In the genomic region with DNA sequence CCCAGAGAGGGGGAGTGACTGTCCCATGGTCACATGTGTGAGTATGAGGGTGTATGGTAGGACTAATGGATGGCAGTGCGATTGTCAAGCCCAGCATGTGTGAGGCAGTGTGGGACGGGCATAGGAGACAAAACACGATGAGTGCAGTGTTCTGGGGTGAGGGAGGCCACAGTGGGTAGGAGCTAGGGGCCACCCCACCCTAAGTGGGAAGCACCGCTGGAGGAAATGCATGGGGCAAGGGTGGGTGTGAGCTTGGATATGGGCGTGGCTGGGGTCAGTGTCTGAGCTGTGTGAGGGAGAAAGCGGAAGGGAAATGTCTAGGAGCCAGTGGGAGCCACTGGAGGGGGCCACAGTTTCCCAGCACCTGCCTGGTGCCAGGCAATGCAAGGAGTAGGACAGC, we compare ENCODE assay signal across 16 cellular contexts. TPM values are rescaled to one million over a fixed set of nuclear protein-coding genes. Genes with fewer than 3 reads are reported as not detected.
DNase-seq lines count a peak whose midpoint lies in the region; ATAC-seq and TF ChIP-seq lines count a peak whose summit lies in the region.
"Had no signal": no experiment of that assay in that cellular context is flagged by ENCODE, and none has a peak within 500 bp of the region (broad histone marks: within the 10 kb centered on the region; RNA-seq: fewer than 3 reads in every experiment).

No MANE protein-coding gene starts in this region.

- CTCF ChIA-PET in HCT116 (lab: Charles Lee): interaction anchor here (0.9 to 4.5 kb wide), 11 partner anchors 11 to 134 kb away, joined by 3 to 53 read pairs (median 6); partner anchors contain the start of gene FOXO6

- H3K36me3 Mint-ChIP-seq in activated T-helper 2 cell treated with anti-CD3 and anti-CD28 coated beads, Interferon-gamma antibody, Interleukin-2, Interleukin-4, amounts not matched to agents 10 μg/mL and 5 μg/mL and 100 μg/mL, durations not matched to agents 14 hours and 24 hours and 36 hours (ENCODE audit: low read depth): no peaks in the 10 kb centered on the region
- H3K36me3 Mint-ChIP-seq: activated naive CD4-positive, alpha-beta T cell treated with anti-CD3 and anti-CD28 coated beads, Interleukin-2, amount 50 U/mL, for 72 hours; CD8-positive, alpha-beta memory T cell; memory B cell had no signal

- 76% methylated on average over 6 of the region's 6 CpGs for WGBS in right lobe of liver (ENCODE audit: insufficient coverage, low coverage, low lambda C conversion rate, missing lambda C conversion rate)

- no peak overlapping the region for H3K4me3 Mint-ChIP-seq in activated T-helper 2 cell treated with anti-CD3 and anti-CD28 coated beads, Interferon-gamma antibody, Interleukin-2, Interleukin-4, amounts not matched to agents 10 μg/mL and 5 μg/mL and 100 μg/mL, durations not matched to agents 14 hours and 24 hours and 36 hours (ENCODE audit: low read depth)
- H3K4me3 Mint-ChIP-seq: activated CD4-positive, alpha-beta T cell treated with anti-CD3 and anti-CD28 coated beads for 36 hours; CD8-positive, alpha-beta memory T cell; memory B cell had no signal

- TF ChIP-seq RAD21 in HCT116 (IDR thresholded peaks at IDR 0.05; ENCODE audit: low read depth): no peak

- no peaks in the 10 kb centered on the region for H3K36me3 ChIP-seq in HCT116 (ENCODE audit: control insufficient read depth in 1 of 2, insufficient read depth in 2 of 2, low read length in 2 of 2)
- H3K36me3 ChIP-seq in adipocyte (ENCODE audit: control insufficient read depth, insufficient read depth, low read length, severe bottlenecking): no peaks in the 10 kb centered on the region
- no peaks in the 10 kb centered on the region for H3K36me3 ChIP-seq in left lung
- no peaks in the 10 kb centered on the region for H3K36me3 ChIP-seq in subcutaneous abdominal adipose tissue (ENCODE audit: control insufficient read depth in 5 of 5, insufficient read depth in 5 of 5, low read length in 5 of 5)
- H3K36me3 ChIP-seq in right lobe of liver: no peaks in the 10 kb centered on the region
- H3K36me3 ChIP-seq: esophagus muscularis mucosa, gastroesophageal sphincter had no signal

- H3K9ac ChIP-seq in HCT116 (ENCODE audit: low read length) (peak overlapping the region; percentile 42), adipocyte (ENCODE audit: low read length) (peak overlapping the region; percentile 58), subcutaneous abdominal adipose tissue (ENCODE audit: low read length in 5 of 5) (no peak overlapping the region)

- ATAC-seq in HCT116 (no peak), left lung (peak; percentile 5), GM19324 (IDR thresholded peaks at IDR 0.05; ENCODE audit: low FRiP score, unreplicated experiment) (no peak), right lobe of liver (no peak)

- peaks cover 18 to 36% of the 10 kb centered on the region in 2 experiments; a peak in 3 of 4 replicates for H3K4me1 ChIP-seq in HCT116 (ENCODE audit: control insufficient read depth in 1 of 2, insufficient read depth in 2 of 2, low read length in 2 of 2)
- peaks cover 12% of the 10 kb centered on the region for H3K4me1 ChIP-seq in adipocyte (ENCODE audit: control insufficient read depth, insufficient read depth, low read length)
- H3K4me1 ChIP-seq in left lung: peaks cover 7 to 9% of the 10 kb centered on the region in 2 donors
- peaks cover 0 to 20% (median 10%) of the 10 kb centered on the region in 5 donors for H3K4me1 ChIP-seq in subcutaneous abdominal adipose tissue (ENCODE audit: control insufficient read depth in 5 of 5, insufficient read depth in 5 of 5, low read length in 5 of 5)
- no peaks in the 10 kb centered on the region for H3K4me1 ChIP-seq in right lobe of liver

- H3K27ac Mint-ChIP-seq in activated T-helper 2 cell treated with anti-CD3 and anti-CD28 coated beads, Interferon-gamma antibody, Interleukin-2, Interleukin-4, amounts not matched to agents 10 μg/mL and 5 μg/mL and 100 μg/mL, durations not matched to agents 14 hours and 24 hours and 36 hours: no peak overlapping the region
- H3K27ac Mint-ChIP-seq: activated CD4-positive, alpha-beta T cell treated with anti-CD3 and anti-CD28 coated beads for 36 hours; CD8-positive, alpha-beta memory T cell; memory B cell had no signal

- TF ChIP-seq CTCF in HCT116 (IDR thresholded peaks at IDR 0.05 in 2 of 3, conservative IDR thresholded peaks at IDR 0.05 in 1 of 3; ENCODE audit: borderline replicate concordance in 1 of 3, insufficient read depth in 1 of 3, low read depth in 2 of 3, low read length in 2 of 3) (no peak), left lung (IDR thresholded peaks at IDR 0.05) (no peak), right lobe of liver (IDR thresholded peaks at IDR 0.05) (no peak)

- H2AFZ ChIP-seq in HCT116 (ENCODE audit: low read depth, low read length, poor library complexity, severe bottlenecking): no peak overlapping the region

- H3K27me3 Mint-ChIP-seq in activated T-helper 2 cell treated with anti-CD3 and anti-CD28 coated beads, Interferon-gamma antibody, Interleukin-2, Interleukin-4, amounts not matched to agents 10 μg/mL and 5 μg/mL and 100 μg/mL, durations not matched to agents 14 hours and 24 hours and 36 hours (ENCODE audit: low read depth): no peaks in the 10 kb centered on the region

- no peaks in the 10 kb centered on the region for H3K4me1 Mint-ChIP-seq in activated T-helper 2 cell treated with anti-CD3 and anti-CD28 coated beads, Interferon-gamma antibody, Interleukin-2, Interleukin-4, amounts not matched to agents 10 μg/mL and 5 μg/mL and 100 μg/mL, durations not matched to agents 14 hours and 24 hours and 36 hours (ENCODE audit: low read depth)
- H3K4me1 Mint-ChIP-seq: activated CD4-positive, alpha-beta T cell treated with anti-CD3 and anti-CD28 coated beads for 36 hours; CD8-positive, alpha-beta memory T cell; memory B cell had no signal

- H3K4me3 ChIP-seq in HCT116 (replicated peaks in 1 of 2; ENCODE audit: low read depth in 1 of 2, low read length in 2 of 2) (no peak overlapping the region), adipocyte (ENCODE audit: low read length) (no peak overlapping the region), left lung (no peak overlapping the region), subcutaneous abdominal adipose tissue (ENCODE audit: low read depth in 1 of 5, low read length in 5 of 5) (no peak overlapping the region), right lobe of liver (no peak overlapping the region)
- H3K4me3 ChIP-seq: esophagus muscularis mucosa, gastroesophageal sphincter had no signal

- RAD21 ChIA-PET in HCT116 (lab: Charles Lee; ENCODE audit: low non-redundant PET in 1 of 2, low total read pairs in 2 of 2, uncharacterized antibody in 2 of 2, unreplicated experiment in 2 of 2): interaction anchor here (1.2 to 2.4 kb wide), 5 partner anchors 15 to 135 kb away, joined by 3 to 10 read pairs (median 8); no protein-coding TSS in a partner anchor

- H3K27ac ChIP-seq in HCT116 (ENCODE audit: low read depth, low read length) (peak overlapping the region; percentile 34; the same call in 1 of the 2 replicates), left lung (no peak overlapping the region), subcutaneous abdominal adipose tissue (ENCODE audit: low read depth, low read length) (peak overlapping the region; percentile 61), right lobe of liver (no peak overlapping the region)

- DNase-seq in HCT116 (ENCODE audit: low read depth, low spot score) (no peak), adipocyte (ENCODE audit: low read depth) (no peak), left lung (peak in 1 of 2 donors; percentile 36), NCI-H1436 treated with DMSO at 0.1 percent for 48 hours (lab: John Stamatoyannopoulos, UW) (no peak), right lobe of liver (no peak)
- no peak for DNase-seq in activated T-helper 2 cell treated with anti-CD3 and anti-CD28 coated beads, Interferon-gamma antibody, Interleukin-2, Interleukin-4, amounts not matched to agents 10 μg/mL and 5 μg/mL and 100 μg/mL, durations not matched to agents 14 hours and 24 hours and 36 hours (ENCODE audit: low spot score)
- DNase-seq: GF-D8 had no signal

- H3K79me2 ChIP-seq in HCT116 (ENCODE audit: insufficient read depth, low read length): no peaks in the 10 kb centered on the region

- H3K9me3 Mint-ChIP-seq in activated T-helper 2 cell treated with anti-CD3 and anti-CD28 coated beads, Interferon-gamma antibody, Interleukin-2, Interleukin-4, amounts not matched to agents 10 μg/mL and 5 μg/mL and 100 μg/mL, durations not matched to agents 14 hours and 24 hours and 36 hours: no peaks in the 10 kb centered on the region
- H3K9me3 Mint-ChIP-seq: activated naive CD4-positive, alpha-beta T cell treated with anti-CD3 and anti-CD28 coated beads, Interleukin-2, amount 50 U/mL, for 72 hours; CD8-positive, alpha-beta memory T cell; memory B cell had no signal

- H3K9me3 ChIP-seq in HCT116 (ENCODE audit: control insufficient read depth in 1 of 2, insufficient read depth in 1 of 2, low read depth in 1 of 2, low read length in 2 of 2) (no peaks in the 10 kb centered on the region), adipocyte (ENCODE audit: control insufficient read depth, low read length) (no peaks in the 10 kb centered on the region), left lung (no peaks in the 10 kb centered on the region), subcutaneous abdominal adipose tissue (ENCODE audit: control insufficient read depth in 5 of 5, low read length in 5 of 5) (no peaks in the 10 kb centered on the region), right lobe of liver (no peaks in the 10 kb centered on the region)
- H3K9me3 ChIP-seq: esophagus muscularis mucosa, gastroesophageal sphincter had no signal

- intact Hi-C loops in HCT116 (cut with micrococcal nuclease) (loop anchor here (1.0 to 2.0 kb wide), 4 partner anchors 57 to 149 kb away; partner anchors contain the start of gene FOXO6), left lung (cut with DNase I) (loop anchor here (5.0 to 10.0 kb wide), 3 partner anchors 130 to 150 kb away; no protein-coding TSS in a partner anchor), right lobe of liver (cut with DNase I) (loop anchor here in 1 of 2 donors (5.0 kb wide), 1 partner anchor 145 kb away; no protein-coding TSS in a partner anchor)
- intact Hi-C loops in activated T-helper 2 cell treated with anti-CD3 and anti-CD28 coated beads, Interferon-gamma antibody, Interleukin-2, Interleukin-4, amounts not matched to agents 10 μg/mL and 5 μg/mL and 100 μg/mL, durations not matched to agents 14 hours and 24 hours and 36 hours (cut with micrococcal nuclease): loop anchor here (1.0 to 2.0 kb wide), 3 partner anchors 94 to 149 kb away; no protein-coding TSS in a partner anchor

- H3K4me2 ChIP-seq in HCT116 (ENCODE audit: low read length): peak overlapping the region; percentile 58

- H3K9me2 ChIP-seq in HCT116 (ENCODE audit: insufficient read depth): no peaks in the 10 kb centered on the region

- no peak for TF ChIP-seq POLR2A in HCT116 (IDR thresholded peaks at IDR 0.05; ENCODE audit: borderline replicate concordance, extremely low read depth, insufficient read depth, insufficient read length)
- TF ChIP-seq POLR2A in right lobe of liver (IDR thresholded peaks at IDR 0.05): no peak

- no TSS peak for BruUV-seq in HCT116 (replicated peaks; lab: Mats Ljungman, UMichigan)

- H4K20me1 ChIP-seq in HCT116 (ENCODE audit: insufficient read depth): no peaks in the 10 kb centered on the region

- POLR2A ChIA-PET in HCT116 (lab: Charles Lee): interaction anchor here (1.0 to 1.5 kb wide), 3 partner anchors 16 to 95 kb away, joined by 3 to 6 read pairs (median 6); partner anchors contain the start of gene FOXO6

- no peaks in the 10 kb centered on the region for H3K27me3 ChIP-seq in HCT116 (ENCODE audit: insufficient read depth, low read length)
- peaks cover 22% of the 10 kb centered on the region for H3K27me3 ChIP-seq in adipocyte (replicated peaks; ENCODE audit: control insufficient read depth, insufficient read depth, low read length)
- H3K27me3 ChIP-seq in left lung: no peaks in the 10 kb centered on the region
- H3K27me3 ChIP-seq in subcutaneous abdominal adipose tissue (ENCODE audit: control insufficient read depth in 5 of 5, insufficient read depth in 4 of 5, low read length in 5 of 5): peaks cover 0 to 5% (median 0%) of the 10 kb centered on the region in 5 donors
- H3K27me3 ChIP-seq in right lobe of liver: no peaks in the 10 kb centered on the region
- H3K27me3 ChIP-seq: esophagus muscularis mucosa, gastroesophageal sphincter had no signal

RNA-seq across cellular contexts. Expression of gene FOXO6, which starts 56.5 kb away (rescaled TPM):
- total RNA-seq in HCT116 (2021; ENCODE audit: unreplicated experiment): 7.0 TPM
- 4.0 and 4.1 TPM in 2 replicates for polyA plus RNA-seq in HCT116 (2012)
- total RNA-seq in left lung: 1 to 10 TPM in 1 of 2 donors, under 1 TPM in 1; 0.63 to 1.0 TPM
- 0.11 and 0.16 TPM in 2 replicates for total RNA-seq in activated T-helper 2 cell treated with anti-CD3 and anti-CD28 coated beads, Interferon-gamma antibody, Interleukin-2, Interleukin-4, amounts not matched to agents 10 μg/mL and 5 μg/mL and 100 μg/mL, durations not matched to agents 14 hours and 24 hours and 36 hours
- total RNA-seq in right lobe of liver: under 1 TPM in 3 of 6 experiments, not detected in 3; 0.12 to 0.55 (median 0.54) TPM
- total RNA-seq: subcutaneous adipose tissue had no signal
- polyA plus RNA-seq: CD8-positive, alpha-beta memory T cell had no signal

Comparison
In these comparisons a context has a peak if more than half of its experiments do, and no peak if none do; other contexts are left out.
1. H3K27ac ChIP-seq: peak in HCT116 (single experiment) and subcutaneous abdominal adipose tissue (single experiment); none in left lung (0 of 2) and right lobe of liver (0 of 3).
2. H3K9ac ChIP-seq: peak in HCT116 (single experiment) and adipocyte (single experiment); none in subcutaneous abdominal adipose tissue (0 of 5).